32 cellular contexts compared by ENCODE assay signal in the genomic region with DNA sequence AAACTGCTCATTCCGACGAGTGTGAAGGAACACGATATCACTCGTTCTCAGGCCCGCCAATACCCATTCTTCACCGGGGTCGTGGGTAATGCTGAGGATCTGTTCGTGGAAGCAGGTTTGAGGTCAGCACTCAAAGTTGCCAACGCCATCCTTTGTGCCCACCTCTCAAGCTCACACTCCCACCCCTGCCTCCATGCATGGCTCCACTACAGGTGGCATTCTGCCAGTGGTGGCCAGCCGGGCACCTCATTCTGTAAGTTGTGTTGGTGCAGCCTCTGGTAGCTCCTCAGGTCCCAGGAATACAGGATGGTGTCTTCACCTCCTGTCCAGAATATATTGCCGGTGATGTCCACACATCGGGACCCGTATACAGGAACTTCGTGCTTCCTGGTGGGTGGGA. TPM values are rescaled to one million over a fixed set of nuclear protein-coding genes. Genes with fewer than 3 reads are reported as not detected.
"Had no signal": no experiment of that assay in that cellular context is flagged by ENCODE, and none has a peak within 500 bp of the region (broad histone marks: within the 10 kb centered on the region; RNA-seq: fewer than 3 reads in every experiment).

No MANE protein-coding gene starts in this region.

- H3K4me1 ChIP-seq: foreskin keratinocyte, gastrocnemius medialis had no signal

- ATAC-seq: activated CD4-positive, CD25-positive, alpha-beta regulatory T cell treated with anti-CD3 and anti-CD28 coated beads, Interleukin-2, amount 50 U/mL, for 24 hours; activated CD8-positive, alpha-beta T cell treated with anti-CD3 and anti-CD28 coated beads for 36 hours; activated T-cell treated with anti-CD3 and anti-CD28 coated beads, Interleukin-2, amount 50 U/mL, for 4 hours; activated T-helper 17 cell treated with anti-CD3 and anti-CD28 coated beads, Interleukin-2, amount 50 U/mL, for 72 hours; foreskin keratinocyte; gastrocnemius medialis; T-helper 17 cell had no signal

- H3K9me3 ChIP-seq: gastrocnemius medialis had no signal

- H3K27me3 ChIP-seq: brain microvascular endothelial cell, foreskin keratinocyte had no signal

- H3K27ac ChIP-seq: brain microvascular endothelial cell, coronary artery, dorsolateral prefrontal cortex, esophagus muscularis mucosa, foreskin keratinocyte, gastrocnemius medialis, WERI-Rb-1 had no signal

- FAIRE-seq: astrocyte, bronchial epithelial cell had no signal

- H3K36me3 ChIP-seq: brain microvascular endothelial cell, esophagus muscularis mucosa, gastrocnemius medialis, WERI-Rb-1 had no signal

- DNase-seq: activated B cell treated with CpG ODN at 0.5 μM for 24 hours; activated CD4-positive, alpha-beta T cell treated with anti-CD3 and anti-CD28 coated beads for 48 hours; activated CD4-positive, alpha-beta T cell treated with anti-CD3 and anti-CD28 coated beads, Interleukin-2, amount 50 U/mL, for 1 hour; activated CD4-positive, alpha-beta T cell treated with anti-CD3 and anti-CD28 coated beads, Interleukin-2, amount 50 U/mL, for 48 hours; activated CD8-positive, alpha-beta memory T cell treated with anti-CD3 and anti-CD28 coated beads for 24 hours; activated CD8-positive, alpha-beta T cell treated with anti-CD3 and anti-CD28 coated beads for 36 hours; activated effector memory CD4-positive, alpha-beta T cell treated with Interleukin-2 at 50 U/mL for 16 hours; activated gamma-delta T cell treated with Interleukin-2 at 50 U/mL for 16 hours; activated naive CD4-positive, alpha-beta T cell treated with anti-CD3 and anti-CD28 coated beads, Interleukin-2, amount 50 U/mL, for 16 hours; activated naive CD4-positive, alpha-beta T cell treated with Interleukin-2 at 50 U/mL for 16 hours; activated T-cell treated with anti-CD3 and anti-CD28 coated beads, Interleukin-2, amount 50 U/mL, for 4 hours; amniotic stem cell; anterior cingulate cortex; brain microvascular endothelial cell; dorsolateral prefrontal cortex; effector memory CD4-positive, alpha-beta T cell; foreskin keratinocyte; gastrocnemius medialis; glutamatergic neuron; T-helper 1 cell; T-helper 17 cell; T1000; WERI-Rb-1 had no signal

- H3K4me3 ChIP-seq: coronary artery, dorsolateral prefrontal cortex, esophagus muscularis mucosa, gastrocnemius medialis had no signal

RNA-seq across cellular contexts. Expression of gene TLE7, which starts 10.7 kb away (rescaled TPM):
- total RNA-seq: activated B cell treated with CpG ODN at 0.5 μM for 24 hours; activated CD8-positive, alpha-beta T cell treated with anti-CD3 and anti-CD28 coated beads for 36 hours; activated T-cell treated with anti-CD3 and anti-CD28 coated beads, Interleukin-2, amount 50 U/mL, for 4 hours; activated T-helper 17 cell treated with anti-CD3 and anti-CD28 coated beads, Interleukin-2, amount 50 U/mL, for 72 hours; astrocyte; bronchial epithelial cell; cardiac septum; cerebellum; dorsolateral prefrontal cortex; esophagus muscularis mucosa; foreskin keratinocyte; gastrocnemius medialis; T-helper 17 cell had no signal
- polyA plus RNA-seq: adipose tissue, foreskin keratinocyte had no signal
